Comparison of ENCODE assay signal across 8 cellular contexts in the genomic region with DNA sequence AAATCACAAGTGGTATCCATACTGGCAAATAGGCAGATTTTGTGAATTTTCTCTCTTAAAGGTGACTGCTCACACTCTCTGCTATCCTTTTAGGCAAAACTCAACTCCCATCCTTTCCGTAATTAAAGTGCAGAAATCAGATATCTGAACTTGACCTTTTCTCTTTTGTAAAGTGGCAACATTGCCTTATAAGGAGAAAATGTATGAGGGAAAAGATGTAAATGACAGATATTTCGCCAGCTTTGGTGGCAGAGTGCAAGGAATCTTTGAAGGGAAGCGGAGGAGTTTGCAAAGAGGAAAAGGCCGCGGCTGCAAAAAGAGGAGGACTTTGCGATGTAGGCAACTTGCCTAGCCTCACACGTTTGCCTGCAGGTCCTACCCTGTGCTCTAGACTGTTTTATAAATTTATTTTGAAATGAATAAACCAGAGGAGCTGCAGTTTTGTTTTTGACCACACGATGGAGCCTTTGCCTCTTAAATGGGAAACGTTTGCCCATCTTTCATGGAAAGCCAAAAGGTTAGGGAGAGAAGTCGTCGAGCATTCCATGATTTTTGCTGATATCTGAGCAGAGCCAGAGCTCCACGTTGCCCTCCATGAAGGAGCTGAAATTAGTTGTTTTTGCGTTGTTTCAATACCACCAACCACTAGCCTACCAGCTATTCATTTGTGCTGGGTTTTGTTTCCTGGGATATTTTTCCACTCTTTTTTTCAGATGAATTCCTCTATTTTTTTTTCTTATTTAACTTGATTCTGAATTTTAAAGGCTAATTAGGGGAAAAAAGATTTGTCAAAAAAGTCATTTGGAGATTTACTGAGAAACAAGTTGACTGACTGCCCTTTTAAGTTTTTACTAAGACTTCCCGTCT.
DNase-seq lines count a peak whose midpoint lies in the region; ATAC-seq, FAIRE-seq and TF ChIP-seq lines count a peak whose summit lies in the region.

No MANE protein-coding gene starts in this region.

- H3K27me3 Mint-ChIP-seq in activated B cell treated with CpG ODN at 0.5 μM for 24 hours, result peaks cover 29% of the 10 kb centered on the region

- no peaks in the 10 kb centered on the region for H3K4me1 Mint-ChIP-seq in activated B cell treated with CpG ODN at 0.5 μM for 24 hours

- H3K27ac Mint-ChIP-seq in activated B cell treated with CpG ODN at 0.5 μM for 24 hours, result no peak overlapping the region

- no peak overlapping the region for H3K4me3 ChIP-seq in suprapubic skin

- TF ChIP-seq POLR2A in GM12891 (IDR thresholded peaks at IDR 0.05; ENCODE audit: low read depth, low read length) (no peak), suprapubic skin (IDR thresholded peaks at IDR 0.05) (no peak)

- peak; percentile 58 for FAIRE-seq in GM12891 (lab: Jason Lieb, UNC)

- intact Hi-C loops in activated B cell treated with CpG ODN at 0.5 μM for 24 hours (cut with micrococcal nuclease), result no loop called here

- 25% methylated on average over 14 of the region's 14 CpGs for WGBS in suprapubic skin

- ATAC-seq in activated B cell treated with CpG ODN at 0.5 μM for 24 hours (ENCODE audit: low read depth), result no peak
- no peak for ATAC-seq in GM18858 (IDR thresholded peaks at IDR 0.05; ENCODE audit: unreplicated experiment)
- ATAC-seq in GM18867 (IDR thresholded peaks at IDR 0.05; ENCODE audit: unreplicated experiment), result no peak

- CTCF ChIA-PET in activated B cell treated with CpG ODN at 0.5 μM for 24 hours (lab: Charles Lee), result interaction anchor here (0.6 to 2.0 kb wide), 5 partner anchors 10 to 1391 kb away, joined by 3 to 9 read pairs (median 3); no protein-coding TSS in a partner anchor

- H3K36me3 ChIP-seq in suprapubic skin, result no peaks in the 10 kb centered on the region

- no peaks in the 10 kb centered on the region for H3K9me3 ChIP-seq in suprapubic skin

- peak; percentile 47 for DNase-seq in Ammon's horn (ENCODE audit: low spot score)
- DNase-seq in GM12891 (ENCODE audit: insufficient read length, low spot score), result no peak
- DNase-seq in NCI-H2107 treated with DMSO at 0.1 percent for 48 hours (lab: John Stamatoyannopoulos, UW; ENCODE audit: unreplicated experiment), result peak; percentile 75
- DNase-seq in activated B cell treated with CpG ODN at 0.5 μM for 24 hours, result no peak
- peak; percentile 7 to 16 for DNase-seq in hippocampal formation (lab: John Stamatoyannopoulos, UW)
- DNase-seq in suprapubic skin (ENCODE audit: low spot score in 2 of 2), result no peak

- H3K4me3 Mint-ChIP-seq in activated B cell treated with CpG ODN at 0.5 μM for 24 hours, result no peak overlapping the region

- H3K36me3 Mint-ChIP-seq in activated B cell treated with CpG ODN at 0.5 μM for 24 hours (ENCODE audit: low read depth), result no peaks in the 10 kb centered on the region

- TF ChIP-seq CTCF in activated B cell treated with CpG ODN at 0.5 μM for 24 hours (IDR thresholded peaks at IDR 0.05) (peak; percentile 38), suprapubic skin (IDR thresholded peaks at IDR 0.05) (peak; percentile 22 to 75)

- H3K27ac ChIP-seq in suprapubic skin, result no peak overlapping the region

- no peaks in the 10 kb centered on the region for H3K4me1 ChIP-seq in suprapubic skin

- POLR2A ChIA-PET in activated B cell treated with CpG ODN at 0.5 μM for 24 hours (lab: Charles Lee), result no interaction called here

- H3K27me3 ChIP-seq in suprapubic skin, result peaks cover 32% of the 10 kb centered on the region

- no peak for TF ChIP-seq EP300 in suprapubic skin (IDR thresholded peaks at IDR 0.05)

- no peaks in the 10 kb centered on the region for H3K9me3 Mint-ChIP-seq in activated B cell treated with CpG ODN at 0.5 μM for 24 hours

TF ChIP-seq in GM12891, 5 proteins besides CTCF, POLR2A, EP300 and RAD21:
- TF ChIP-seq POU2F2 (IDR thresholded peaks at IDR 0.05; ENCODE audit: low read depth, low read length) (no peak), TAF1 (IDR thresholded peaks at IDR 0.05; ENCODE audit: low read depth, low read length) (no peak), PAX5 (IDR thresholded peaks at IDR 0.05; ENCODE audit: insufficient read depth, low read length, severe bottlenecking) (no peak), POLR2AphosphoS5 (IDR thresholded peaks at IDR 0.05; ENCODE audit: low read depth, low read length) (no peak), SPI1 (IDR thresholded peaks at IDR 0.05; ENCODE audit: low read depth, low read length) (no peak)

Comparison
In these comparisons a context has a peak if more than half of its experiments do, and no peak if none do; other contexts are left out.
1. DNase-seq: peak in Ammon's horn (single experiment), NCI-H2107 treated with DMSO at 0.1 percent for 48 hours (single experiment) and hippocampal formation (2 of 2); none in GM12891 (single experiment), activated B cell treated with CpG ODN at 0.5 μM for 24 hours (single experiment) and suprapubic skin (0 of 2).